1 cellular context compared by ENCODE assay signal in the genomic region with DNA sequence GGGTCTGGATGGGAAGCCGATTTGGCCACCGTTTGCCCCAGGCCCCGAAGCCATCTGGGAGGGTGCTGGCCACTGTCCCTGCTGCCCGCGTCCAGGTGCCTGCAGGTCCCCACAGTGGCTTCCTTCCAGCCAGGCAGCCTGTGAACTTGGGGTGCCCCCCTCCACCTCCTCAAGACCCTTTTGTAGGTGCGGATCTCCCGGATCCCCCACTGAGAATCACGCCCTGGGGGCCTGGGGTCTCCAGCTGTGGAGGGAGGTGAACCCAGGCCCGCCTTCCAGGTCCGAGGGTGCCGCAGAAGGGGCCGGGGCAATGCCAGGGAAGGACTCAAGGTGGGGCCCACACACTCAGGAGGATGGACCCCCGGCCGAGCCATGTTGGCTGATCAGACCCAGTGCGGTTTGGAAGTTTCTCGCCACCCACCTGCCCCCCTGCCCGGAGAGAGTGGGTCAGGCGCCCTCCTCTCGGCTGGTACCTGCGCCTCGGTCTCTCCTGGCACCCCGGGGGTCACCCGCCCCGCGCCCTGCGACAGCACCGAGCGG.
TF ChIP-seq lines count a peak whose summit lies in the region.

No MANE protein-coding gene starts in this region.

TF ChIP-seq in K562, 482 proteins besides CTCF, POLR2A, EP300 and RAD21 (continued from another document):
- TF ChIP-seq, protein P1, sequence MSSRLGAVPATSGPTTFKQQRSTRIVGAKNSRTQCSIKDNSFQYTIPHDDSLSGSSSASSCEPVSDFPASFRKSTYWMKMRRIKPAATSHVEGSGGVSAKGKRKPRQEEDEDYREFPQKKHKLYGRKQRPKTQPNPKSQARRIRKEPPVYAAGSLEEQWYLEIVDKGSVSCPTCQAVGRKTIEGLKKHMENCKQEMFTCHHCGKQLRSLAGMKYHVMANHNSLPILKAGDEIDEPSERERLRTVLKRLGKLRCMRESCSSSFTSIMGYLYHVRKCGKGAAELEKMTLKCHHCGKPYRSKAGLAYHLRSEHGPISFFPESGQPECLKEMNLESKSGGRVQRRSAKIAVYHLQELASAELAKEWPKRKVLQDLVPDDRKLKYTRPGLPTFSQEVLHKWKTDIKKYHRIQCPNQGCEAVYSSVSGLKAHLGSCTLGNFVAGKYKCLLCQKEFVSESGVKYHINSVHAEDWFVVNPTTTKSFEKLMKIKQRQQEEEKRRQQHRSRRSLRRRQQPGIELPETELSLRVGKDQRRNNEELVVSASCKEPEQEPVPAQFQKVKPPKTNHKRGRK (tag; IDR thresholded peaks at IDR 0.05) = no peak
- TF ChIP-seq ZBTB8A (IDR thresholded peaks at IDR 0.05; ENCODE audit: partially characterized antibody) (no peak), NUFIP1 (IDR thresholded peaks at IDR 0.05; ENCODE audit: partially characterized antibody) (no peak), NEUROD1 (IDR thresholded peaks at IDR 0.05; ENCODE audit: borderline replicate concordance, low read depth, low read length, partially characterized antibody) (no peak), BDP1 (IDR thresholded peaks at IDR 0.05; ENCODE audit: insufficient read depth, insufficient read length) (no peak), MTA3 (IDR thresholded peaks at IDR 0.05; ENCODE audit: borderline replicate concordance) (no peak), RNF2 (IDR thresholded peaks at IDR 0.05) (no peak), BHLHE40 (IDR thresholded peaks at IDR 0.05; ENCODE audit: low read length) (no peak), PCBP2 (IDR thresholded peaks at IDR 0.05; ENCODE audit: low read depth, low read length, poor library complexity, severe bottlenecking) (no peak), ZBED1 (IDR thresholded peaks at IDR 0.05) (no peak), ZNF282 (CRISPR knock-in tag; IDR thresholded peaks at IDR 0.05) (no peak), PHF8 (IDR thresholded peaks at IDR 0.05; ENCODE audit: borderline replicate concordance, low read length) (peak; percentile 2; the same call in 1 of the 2 replicates)
- TF ChIP-seq, protein P2, sequence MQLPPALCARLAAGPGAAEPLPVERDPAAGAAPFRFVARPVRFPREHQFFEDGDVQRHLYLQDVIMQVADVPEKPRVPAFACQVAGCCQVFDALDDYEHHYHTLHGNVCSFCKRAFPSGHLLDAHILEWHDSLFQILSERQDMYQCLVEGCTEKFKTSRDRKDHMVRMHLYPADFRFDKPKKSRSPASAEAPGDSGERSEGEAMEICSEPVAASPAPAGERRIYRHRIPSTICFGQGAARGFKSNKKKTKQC (CRISPR knock-in tag; IDR thresholded peaks at IDR 0.05) = no peak
